10 cellular contexts compared by ENCODE assay signal in the genomic region with DNA sequence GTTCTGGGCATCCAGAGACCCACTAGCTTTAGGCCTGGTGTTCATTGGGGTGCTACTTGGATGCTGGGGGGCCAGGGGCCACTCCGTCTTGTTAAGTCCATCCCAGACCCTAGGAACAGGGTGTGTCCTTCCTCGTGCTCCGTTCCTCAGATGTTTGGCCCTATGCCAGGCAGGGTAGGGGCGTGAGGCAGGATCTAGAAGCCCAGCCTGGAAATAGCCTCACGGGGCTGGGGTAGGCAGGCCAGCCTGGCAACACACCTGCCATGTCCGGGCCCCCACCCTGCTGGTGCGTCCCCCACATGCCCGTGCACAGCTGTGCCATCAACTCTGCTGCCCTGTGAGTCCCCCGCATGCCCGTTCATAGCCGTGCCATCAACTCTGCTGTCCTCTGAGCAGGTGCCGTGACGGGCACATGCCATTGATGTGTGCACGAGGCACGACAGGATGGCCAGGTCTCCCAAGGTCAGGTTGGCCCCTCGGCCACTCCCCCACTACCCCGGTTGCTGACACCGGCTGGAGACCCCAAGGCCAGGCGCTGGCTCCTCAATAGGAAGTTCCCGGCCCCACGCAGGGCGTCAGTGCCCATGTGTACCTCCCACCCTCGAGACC. TPM values are rescaled to one million over a fixed set of nuclear protein-coding genes. Genes with fewer than 3 reads are reported as not detected.
A peak's percentile ranks its signal among the peaks of the same experiment; 100 is the strongest.
DNase-seq lines count a peak whose midpoint lies in the region; ATAC-seq and TF ChIP-seq lines count a peak whose summit lies in the region.
"Had no signal": no experiment of that assay in that cellular context is flagged by ENCODE, and none has a peak within 500 bp of the region (broad histone marks: within the 10 kb centered on the region; RNA-seq: fewer than 3 reads in every experiment).

No MANE protein-coding gene starts in this region.

- H3K27me3 ChIP-seq in Panc1 (ENCODE audit: control insufficient read depth, insufficient read depth, low read length), result no peaks in the 10 kb centered on the region

- in situ Hi-C loops in Panc1 (cut with HindIII; ENCODE audit: low pct_unique_long_range_greater_than_20kb, low sequenced_read_pairs), result no loop called here

- ATAC-seq in Panc1 (peak; percentile 28), HG02840 (IDR thresholded peaks at IDR 0.05; ENCODE audit: low FRiP score, unreplicated experiment) (no peak), GM19463 (IDR thresholded peaks at IDR 0.05; ENCODE audit: unreplicated experiment) (no peak), HG03439 (IDR thresholded peaks at IDR 0.05; ENCODE audit: unreplicated experiment) (no peak)

- H3K27ac ChIP-seq in Panc1 (ENCODE audit: low read length), result peak overlapping the region; percentile 59; the same call in 1 of the 2 replicates

- H3K36me3 Mint-ChIP-seq in Calu3 (ENCODE audit: insufficient read depth, unreplicated experiment), result peaks cover 56% of the 10 kb centered on the region
- H3K36me3 Mint-ChIP-seq in glutamatergic neuron (ENCODE audit: unreplicated experiment), result no peaks in the 10 kb centered on the region

- POLR2A ChIA-PET in Panc1 (lab: Charles Lee), result no interaction called here

- H3K4me1 Mint-ChIP-seq in Calu3 (ENCODE audit: low read depth, unreplicated experiment) (peaks cover 19% of the 10 kb centered on the region), glutamatergic neuron (ENCODE audit: low read depth, unreplicated experiment) (peaks cover 15% of the 10 kb centered on the region)

- peaks cover 50% of the 10 kb centered on the region for H3K4me1 ChIP-seq in Panc1 (ENCODE audit: control insufficient read depth, insufficient read depth, low read length)

- no peak overlapping the region for H3K4me3 ChIP-seq in Panc1 (ENCODE audit: low read depth in 2 of 2, low read length in 2 of 2)

- TF ChIP-seq CTCF in Calu3 (IDR thresholded peaks at IDR 0.05; ENCODE audit: unreplicated experiment), result no peak
- no peak for TF ChIP-seq CTCF in Panc1 (IDR thresholded peaks at IDR 0.05)
- TF ChIP-seq CTCF in glutamatergic neuron (IDR thresholded peaks at IDR 0.05; ENCODE audit: partially characterized antibody, unreplicated experiment), result no peak

- peak overlapping the region; percentile 50 for H3K27ac Mint-ChIP-seq in Calu3 (ENCODE audit: unreplicated experiment)
- peak overlapping the region; percentile 93 for H3K27ac Mint-ChIP-seq in glutamatergic neuron (ENCODE audit: unreplicated experiment)
- H3K27ac Mint-ChIP-seq: activated naive CD4-positive, alpha-beta T cell treated with anti-CD3 and anti-CD28 coated beads for 36 hours had no signal

- intact Hi-C loops in Calu3 (cut with micrococcal nuclease; ENCODE audit: unreplicated experiment) (no loop called here), Panc1 (cut with micrococcal nuclease; ENCODE audit: unreplicated experiment) (no loop called here)

- no peaks in the 10 kb centered on the region for H3K9me3 Mint-ChIP-seq in Calu3 (ENCODE audit: low read depth, unreplicated experiment)
- peaks cover 30% of the 10 kb centered on the region for H3K9me3 Mint-ChIP-seq in glutamatergic neuron (ENCODE audit: unreplicated experiment)
- H3K9me3 Mint-ChIP-seq: activated naive CD4-positive, alpha-beta T cell treated with anti-CD3 and anti-CD28 coated beads for 36 hours had no signal

- H3K4me3 Mint-ChIP-seq in Calu3 (ENCODE audit: low read depth, unreplicated experiment) (no peak overlapping the region), glutamatergic neuron (ENCODE audit: unreplicated experiment) (peak overlapping the region; percentile 42)
- H3K4me3 Mint-ChIP-seq: activated naive CD4-positive, alpha-beta T cell treated with anti-CD3 and anti-CD28 coated beads for 36 hours had no signal

- no TSS peak for BruUV-seq in Calu3 (replicated peaks; lab: Mats Ljungman, UMichigan)
- BruUV-seq in Panc1 (replicated peaks; lab: Mats Ljungman, UMichigan), result no TSS peak

- peak; percentile 58 for DNase-seq in Calu3
- DNase-seq in Panc1 (ENCODE audit: low read depth, low spot score), result no peak
- DNase-seq in glutamatergic neuron, result no peak
- DNase-seq in renal cortical epithelial cell (ENCODE audit: low read depth), result peak; percentile 12
- no peak for DNase-seq in GF-D8 (lab: John Stamatoyannopoulos, UW)
- DNase-seq: activated naive CD4-positive, alpha-beta T cell treated with anti-CD3 and anti-CD28 coated beads for 36 hours; T-helper 1 cell had no signal

- no peaks in the 10 kb centered on the region for H3K9me3 ChIP-seq in Panc1 (ENCODE audit: control insufficient read depth, insufficient read depth, low read depth, low read length)

- H3K27me3 Mint-ChIP-seq in Calu3 (ENCODE audit: unreplicated experiment) (no peaks in the 10 kb centered on the region), glutamatergic neuron (ENCODE audit: unreplicated experiment) (peaks cover 36% of the 10 kb centered on the region)

- CTCF ChIA-PET in Calu3 (lab: Charles Lee) (no interaction called here), Panc1 (lab: Charles Lee) (no interaction called here)

- H3K36me3 ChIP-seq in Panc1 (ENCODE audit: control insufficient read depth, insufficient read depth, low read length), result peaks cover 5% of the 10 kb centered on the region

RNA-seq across cellular contexts. Expression of gene GINS2, which starts 36.8 kb away (rescaled TPM):
- total RNA-seq in Calu3 (2022) (19.7 and 25.2 TPM in 2 replicates), Panc1 (2021; ENCODE audit: unreplicated experiment) (12.0 TPM), glutamatergic neuron (ENCODE audit: unreplicated experiment) (7.1 TPM), renal cortical epithelial cell (0.45 and 7.3 TPM in 2 replicates)
- polyA plus RNA-seq in Panc1 (2012; ENCODE audit: insufficient read length), result 4.2 TPM

RNA-seq across cellular contexts. Expression of gene GSE1, which starts 38.8 kb away (rescaled TPM):
- total RNA-seq in Calu3 (2022), result 45.3 and 46.2 TPM in 2 replicates
- total RNA-seq in Panc1 (2021; ENCODE audit: unreplicated experiment), result 97.5 TPM
- polyA plus RNA-seq in Panc1 (2012; ENCODE audit: insufficient read length), result 79.9 TPM
- 473 TPM for total RNA-seq in glutamatergic neuron (ENCODE audit: unreplicated experiment)
- 9.6 and 44.6 TPM in 2 replicates for total RNA-seq in renal cortical epithelial cell

Comparison
In these comparisons a context has a peak if more than half of its experiments do, and no peak if none do; other contexts are left out.
1. DNase-seq: peak in Calu3 (single experiment) and renal cortical epithelial cell (single experiment); none in Panc1 (single experiment), glutamatergic neuron (single experiment) and GF-D8 (single experiment).